Comparison of ENCODE assay signal across 15 cellular contexts in genomic region chr9:18268381-18268780, GRCh38.
DNase-seq lines count a peak whose midpoint lies in the region; ATAC-seq, FAIRE-seq and TF ChIP-seq lines count a peak whose summit lies in the region.
"Had no signal": no experiment of that assay in that cellular context is flagged by ENCODE, and none has a peak within 500 bp of the region (broad histone marks: within the 10 kb centered on the region; RNA-seq: fewer than 3 reads in every experiment).

No MANE protein-coding gene starts in this region.

- ATAC-seq in HG03520 (IDR thresholded peaks at IDR 0.05; ENCODE audit: unreplicated experiment) (no peak), GM21423 (IDR thresholded peaks at IDR 0.05; ENCODE audit: unreplicated experiment) (no peak)

- no peak for TF ChIP-seq CTCF in fibroblast of mammary gland (conservative IDR thresholded peaks at IDR 0.05; ENCODE audit: control insufficient read depth, insufficient read depth, low read depth, low read length)

- no peak overlapping the region for H3K27ac ChIP-seq in substantia nigra (ENCODE audit: low read depth, low read length, poor library complexity, severe bottlenecking)

- no peak overlapping the region for H3K4me3 ChIP-seq in fibroblast of mammary gland (ENCODE audit: control insufficient read depth, low read depth, low read length)
- H3K4me3 ChIP-seq: lung had no signal

- no peak for FAIRE-seq in RCC 7860 (lab: Jason Lieb, UNC)

- peak; percentile 65 for DNase-seq in GM03348 (ENCODE audit: low spot score)
- DNase-seq in RCC 7860 (ENCODE audit: low spot score), result peak; percentile 75
- DNase-seq in fibroblast of mammary gland (ENCODE audit: low read depth), result peak; percentile 68
- peak; percentile 40 for DNase-seq in non-pigmented ciliary epithelial cell (ENCODE audit: low read depth)
- no peak for DNase-seq in HPDE6-E6E7 (ENCODE audit: extremely low spot score)
- DNase-seq in substantia nigra (lab: John Stamatoyannopoulos, UW), result no peak
- DNase-seq: activated CD4-positive, alpha-beta T cell treated with anti-CD3 and anti-CD28 coated beads, Interleukin-2, amount 10 ng/mL, durations not matched to agents 24 days and 14 days; activated gamma-delta T cell treated with Interleukin-2 at 50 U/mL for 16 hours; CD4-positive, CD25-positive, alpha-beta regulatory T cell; cerebellar nuclear complex; NCI-H1694 treated with DMSO at 0.1 percent for 48 hours; stimulated activated CD4-positive, alpha-beta T cell treated with anti-CD3 and anti-CD28 coated beads, Interleukin-2, amount 100 ng/mL, for 48 hours had no signal

Comparison
In these comparisons a context has a peak if more than half of its experiments do, and no peak if none do; other contexts are left out.
1. DNase-seq: peak in GM03348 (single experiment), RCC 7860 (single experiment), fibroblast of mammary gland (single experiment) and non-pigmented ciliary epithelial cell (single experiment); none in HPDE6-E6E7 (single experiment) and substantia nigra (0 of 49).